Comparison of ENCODE assay signal across 24 cellular contexts in genomic region chr3:115547207-115547606, GRCh38.
"Had no signal": no experiment of that assay in that cellular context is flagged by ENCODE, and none has a peak within 500 bp of the region (broad histone marks: within the 10 kb centered on the region; RNA-seq: fewer than 3 reads in every experiment).

No MANE protein-coding gene starts in this region.

- DNase-seq: colonic mucosa; cortex of kidney; dermis blood vessel endothelial cell; dorsolateral prefrontal cortex; effector CD4-positive, alpha-beta T cell; effector CD8-positive, alpha-beta T cell; effector memory CD4-positive, alpha-beta T cell; effector memory CD8-positive, alpha-beta T cell; endodermal cell; erythroblast; esophagus squamous epithelium; foreskin fibroblast; foreskin keratinocyte; foreskin melanocyte; gastrocnemius medialis; glutamatergic neuron; head of caudate nucleus; heart left ventricle; heart right ventricle had no signal

- H3K4me3 ChIP-seq: colonic mucosa, coronary artery, dorsolateral prefrontal cortex, esophagus muscularis mucosa, esophagus squamous epithelium, gastrocnemius medialis, gastroesophageal sphincter, heart left ventricle, heart right ventricle had no signal

- H3K36me3 ChIP-seq: colonic mucosa, esophagus muscularis mucosa, esophagus squamous epithelium, gastrocnemius medialis, gastroesophageal sphincter, heart left ventricle, heart right ventricle had no signal

- H3K9me3 ChIP-seq: colonic mucosa, esophagus muscularis mucosa, esophagus squamous epithelium, gastrocnemius medialis, gastroesophageal sphincter, heart left ventricle, heart right ventricle had no signal

- H3K27me3 ChIP-seq: colonic mucosa, dorsolateral prefrontal cortex, esophagus muscularis mucosa, esophagus squamous epithelium, foreskin keratinocyte, gastrocnemius medialis, gastroesophageal sphincter, heart left ventricle, heart right ventricle had no signal

- ATAC-seq: effector memory CD8-positive, alpha-beta T cell; esophagus mucosa; foreskin keratinocyte; gastrocnemius medialis; gastroesophageal sphincter; heart left ventricle; heart right ventricle had no signal

- H3K27ac ChIP-seq: colonic mucosa, coronary artery, dorsolateral prefrontal cortex, epithelial cell of prostate, esophagus muscularis mucosa, esophagus squamous epithelium, foreskin keratinocyte, gastrocnemius medialis, gastroesophageal sphincter, heart left ventricle, heart right ventricle had no signal
